8 cellular contexts compared by ENCODE assay signal in the genomic region with DNA sequence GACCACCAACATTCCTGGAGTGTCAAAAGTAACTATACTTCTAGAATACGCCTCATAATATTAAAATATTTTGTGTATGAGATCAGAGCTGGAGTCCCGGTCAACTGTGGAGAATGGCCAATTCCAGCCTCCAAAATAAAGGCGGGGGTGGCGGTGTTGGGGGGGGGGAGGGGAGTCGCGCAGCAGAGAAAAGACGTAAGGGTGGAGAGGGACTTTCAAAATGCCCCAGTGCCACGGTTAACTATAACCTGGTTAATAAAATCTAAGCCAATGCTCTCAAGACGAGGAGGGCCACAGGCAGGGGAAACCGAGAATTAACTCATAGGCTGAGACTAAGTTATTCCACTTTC. TPM values are rescaled to one million over a fixed set of nuclear protein-coding genes. Genes with fewer than 3 reads are reported as not detected.
DNase-seq lines count a peak whose midpoint lies in the region; FAIRE-seq and TF ChIP-seq lines count a peak whose summit lies in the region.

No MANE protein-coding gene starts in this region.

- peak overlapping the region; percentile 97 for H3K4me3 Mint-ChIP-seq in activated naive CD4-positive, alpha-beta T cell treated with anti-CD3 and anti-CD28 coated beads, Interleukin-2, amount 50 U/mL, for 24 hours
- H3K4me3 Mint-ChIP-seq in progenitor cell of endocrine pancreas (ENCODE audit: low read depth): peak overlapping the region; percentile 82

- CTCF ChIA-PET in AG04449 (lab: Yijun Ruan, JAX): no interaction called here

- no peaks in the 10 kb centered on the region for H3K27me3 ChIP-seq in cardiac muscle cell

- H3K36me3 ChIP-seq in cardiac muscle cell: no peaks in the 10 kb centered on the region

- peak overlapping the region; percentile 98 for H3K27ac ChIP-seq in cardiac muscle cell

- TF ChIP-seq CTCF in AG04449 (IDR thresholded peaks at IDR 0.05; ENCODE audit: insufficient read depth, low read length, missing control alignments): no peak
- TF ChIP-seq CTCF in cardiac muscle cell (IDR thresholded peaks at IDR 0.05; ENCODE audit: low read depth, low read length): no peak
- no peak for TF ChIP-seq CTCF in progenitor cell of endocrine pancreas (IDR thresholded peaks at IDR 0.05; ENCODE audit: unreplicated experiment)

- H3K27ac Mint-ChIP-seq in activated naive CD4-positive, alpha-beta T cell treated with anti-CD3 and anti-CD28 coated beads, Interleukin-2, amount 50 U/mL, for 24 hours: peak overlapping the region; percentile 98
- peak overlapping the region; percentile 96 for H3K27ac Mint-ChIP-seq in progenitor cell of endocrine pancreas

- no peaks in the 10 kb centered on the region for H3K27me3 Mint-ChIP-seq in activated naive CD4-positive, alpha-beta T cell treated with anti-CD3 and anti-CD28 coated beads, Interleukin-2, amount 50 U/mL, for 24 hours
- no peaks in the 10 kb centered on the region for H3K27me3 Mint-ChIP-seq in progenitor cell of endocrine pancreas

- no peak for TF ChIP-seq POLR2A in GM12892 (IDR thresholded peaks at IDR 0.05; ENCODE audit: low read depth, low read length)

- H3K4me1 ChIP-seq in cardiac muscle cell (ENCODE audit: low read depth): peaks cover 12% of the 10 kb centered on the region

- no peaks in the 10 kb centered on the region for H3K9me3 ChIP-seq in cardiac muscle cell (ENCODE audit: low read depth)

- TF ChIP-seq RAD21 in Ishikawa (IDR thresholded peaks at IDR 0.05; ENCODE audit: low read depth): no peak

- DNase-seq in AG04449 (ENCODE audit: low read depth, low spot score): no peak
- no peak for DNase-seq in GM12892 (ENCODE audit: insufficient read length)
- peak; percentile 43 to 84 for DNase-seq in cardiac muscle cell (ENCODE audit: low read depth in 1 of 2, low spot score in 1 of 2)
- DNase-seq in progenitor cell of endocrine pancreas (ENCODE audit: low spot score, unreplicated experiment): no peak
- no peak for DNase-seq in NCI-H187 (lab: John Stamatoyannopoulos, UW)
- DNase-seq in NCI-H82 (lab: John Stamatoyannopoulos, UW): no peak

- H3K4me3 ChIP-seq in AG04449 (ENCODE audit: low read depth, low read length) (peak overlapping the region; percentile 86), cardiac muscle cell (peak overlapping the region; percentile 77)

- H3K36me3 Mint-ChIP-seq in activated naive CD4-positive, alpha-beta T cell treated with anti-CD3 and anti-CD28 coated beads, Interleukin-2, amount 50 U/mL, for 24 hours: peaks cover 16% of the 10 kb centered on the region
- H3K36me3 Mint-ChIP-seq in progenitor cell of endocrine pancreas (ENCODE audit: insufficient read depth): no peaks in the 10 kb centered on the region

- H3K4me1 Mint-ChIP-seq in activated naive CD4-positive, alpha-beta T cell treated with anti-CD3 and anti-CD28 coated beads, Interleukin-2, amount 50 U/mL, for 24 hours: peaks cover 45% of the 10 kb centered on the region
- peaks cover 7% of the 10 kb centered on the region for H3K4me1 Mint-ChIP-seq in progenitor cell of endocrine pancreas (ENCODE audit: low read depth)

- FAIRE-seq in GM12892 (lab: Jason Lieb, UNC): peak; percentile 30

- no peaks in the 10 kb centered on the region for H3K9me3 Mint-ChIP-seq in activated naive CD4-positive, alpha-beta T cell treated with anti-CD3 and anti-CD28 coated beads, Interleukin-2, amount 50 U/mL, for 24 hours
- H3K9me3 Mint-ChIP-seq in progenitor cell of endocrine pancreas (ENCODE audit: low read depth): no peaks in the 10 kb centered on the region

- no peak for TF ChIP-seq EP300 in Ishikawa (IDR thresholded peaks at IDR 0.05; ENCODE audit: borderline replicate concordance)

- POLR2A ChIA-PET in AG04449 (lab: Yijun Ruan, JAX): no interaction called here

TF ChIP-seq in Ishikawa, 13 proteins besides CTCF, POLR2A, EP300 and RAD21:
- no peak for TF ChIP-seq CEBPB (IDR thresholded peaks at IDR 0.05)
- TF ChIP-seq, protein P1, sequence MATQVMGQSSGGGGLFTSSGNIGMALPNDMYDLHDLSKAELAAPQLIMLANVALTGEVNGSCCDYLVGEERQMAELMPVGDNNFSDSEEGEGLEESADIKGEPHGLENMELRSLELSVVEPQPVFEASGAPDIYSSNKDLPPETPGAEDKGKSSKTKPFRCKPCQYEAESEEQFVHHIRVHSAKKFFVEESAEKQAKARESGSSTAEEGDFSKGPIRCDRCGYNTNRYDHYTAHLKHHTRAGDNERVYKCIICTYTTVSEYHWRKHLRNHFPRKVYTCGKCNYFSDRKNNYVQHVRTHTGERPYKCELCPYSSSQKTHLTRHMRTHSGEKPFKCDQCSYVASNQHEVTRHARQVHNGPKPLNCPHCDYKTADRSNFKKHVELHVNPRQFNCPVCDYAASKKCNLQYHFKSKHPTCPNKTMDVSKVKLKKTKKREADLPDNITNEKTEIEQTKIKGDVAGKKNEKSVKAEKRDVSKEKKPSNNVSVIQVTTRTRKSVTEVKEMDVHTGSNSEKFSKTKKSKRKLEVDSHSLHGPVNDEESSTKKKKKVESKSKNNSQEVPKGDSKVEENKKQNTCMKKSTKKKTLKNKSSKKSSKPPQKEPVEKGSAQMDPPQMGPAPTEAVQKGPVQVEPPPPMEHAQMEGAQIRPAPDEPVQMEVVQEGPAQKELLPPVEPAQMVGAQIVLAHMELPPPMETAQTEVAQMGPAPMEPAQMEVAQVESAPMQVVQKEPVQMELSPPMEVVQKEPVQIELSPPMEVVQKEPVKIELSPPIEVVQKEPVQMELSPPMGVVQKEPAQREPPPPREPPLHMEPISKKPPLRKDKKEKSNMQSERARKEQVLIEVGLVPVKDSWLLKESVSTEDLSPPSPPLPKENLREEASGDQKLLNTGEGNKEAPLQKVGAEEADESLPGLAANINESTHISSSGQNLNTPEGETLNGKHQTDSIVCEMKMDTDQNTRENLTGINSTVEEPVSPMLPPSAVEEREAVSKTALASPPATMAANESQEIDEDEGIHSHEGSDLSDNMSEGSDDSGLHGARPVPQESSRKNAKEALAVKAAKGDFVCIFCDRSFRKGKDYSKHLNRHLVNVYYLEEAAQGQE (IDR thresholded peaks at IDR 0.05; ENCODE audit: low read depth): no peak
- peak; percentile 32; the same call in 1 of the 2 replicates for TF ChIP-seq EGR1 (IDR thresholded peaks at IDR 0.05)
- TF ChIP-seq NFIC (IDR thresholded peaks at IDR 0.05): peak; percentile 39; the same call in 1 of the 2 replicates

RNA-seq across cellular contexts. Expression of a gene that starts 1.3 kb away (rescaled TPM):
- polyA plus RNA-seq in GM12892 (2012; ENCODE audit: missing spikeins): 33.3 TPM
- 18.1 and 26.2 TPM in 2 replicates for total RNA-seq in cardiac muscle cell
- polyA plus RNA-seq in cardiac muscle cell: 9.2 and 14.8 TPM in 2 replicates
- 50.3 and 53.4 TPM in 2 replicates for total RNA-seq in progenitor cell of endocrine pancreas

Comparison
In these comparisons a context has a peak if more than half of its experiments do, and no peak if none do; other contexts are left out.
1. DNase-seq: peak in cardiac muscle cell (2 of 2); none in AG04449 (single experiment), GM12892 (single experiment), progenitor cell of endocrine pancreas (single experiment), NCI-H187 (0 of 2) and NCI-H82 (single experiment).